In genomic region chr22:49930128-49930527, GRCh38 we compare ENCODE assay signal across 10 cellular contexts. TPM values are rescaled to one million over a fixed set of nuclear protein-coding genes. Genes with fewer than 3 reads are reported as not detected.
DNase-seq lines count a peak whose midpoint lies in the region; ATAC-seq and TF ChIP-seq lines count a peak whose summit lies in the region.
"Had no signal": no experiment of that assay in that cellular context is flagged by ENCODE, and none has a peak within 500 bp of the region (broad histone marks: within the 10 kb centered on the region; RNA-seq: fewer than 3 reads in every experiment).

No MANE protein-coding gene starts in this region.

- no peaks in the 10 kb centered on the region for H3K27me3 ChIP-seq in CD4-positive, alpha-beta T cell (ENCODE audit: control insufficient read depth, insufficient read depth, low read length)

- no peak for ATAC-seq in CD4-positive, alpha-beta T cell (ENCODE audit: poor library complexity)
- ATAC-seq in GM21390 (IDR thresholded peaks at IDR 0.05; ENCODE audit: unreplicated experiment): no peak
- ATAC-seq in HG02798 (IDR thresholded peaks at IDR 0.05; ENCODE audit: poor library complexity, unreplicated experiment): no peak

- peak overlapping the region; percentile 24 for H3K27ac Mint-ChIP-seq in CD4-positive, alpha-beta T cell
- peak overlapping the region; percentile 90 to 98 (median 94) for H3K27ac Mint-ChIP-seq in IgD-negative memory B cell

- no peaks in the 10 kb centered on the region for H3K9me3 ChIP-seq in CD4-positive, alpha-beta T cell (ENCODE audit: control insufficient read depth, low read length)

- DNase-seq in CD4-positive, alpha-beta T cell: peak in 1 of 10 experiments; percentile 50
- DNase-seq in dermis blood vessel endothelial cell (peak; percentile 27), posterior vena cava (ENCODE audit: low spot score) (peak; percentile 82), NCI-H2196 (lab: John Stamatoyannopoulos, UW; ENCODE audit: unreplicated experiment) (no peak)

- H3K9me3 Mint-ChIP-seq in CD4-positive, alpha-beta T cell: no peaks in the 10 kb centered on the region
- H3K9me3 Mint-ChIP-seq in IgD-negative memory B cell: no peaks in the 10 kb centered on the region
- H3K9me3 Mint-ChIP-seq: immature natural killer cell; T-helper 1 cell treated with Interleukin-12 subunit alpha and Interleukin-12 subunit beta and Interleukin-4 antibody, amounts not matched to agents 30 μg/mL and 1 μg/mL, for 36 hours had no signal

- intact Hi-C loops in CD4-positive, alpha-beta T cell (cut with DNase I, micrococcal nuclease): loop anchor here in 1 of 2 experiments (10.0 kb wide), 1 partner anchor 265 kb away; no protein-coding TSS in a partner anchor
- intact Hi-C loops in posterior vena cava (cut with DNase I): loop anchor here (5.0 to 10.0 kb wide), 3 partner anchors 37 to 295 kb away; partner anchors contain the start of gene IL17REL (in 1 of the 2)

- POLR2A ChIA-PET in CD4-positive, alpha-beta T cell (lab: Charles Lee): interaction anchor here (1.1 to 2.7 kb wide), 4 partner anchors 30 to 100 kb away, joined by 5 to 17 read pairs (median 11); partner anchors contain the start of gene PIM3

- no peak overlapping the region for H3K27ac ChIP-seq in CD4-positive, alpha-beta T cell (ENCODE audit: low read depth, low read length)
- H3K27ac ChIP-seq: epithelial cell of prostate had no signal

- H3K4me1 Mint-ChIP-seq in CD4-positive, alpha-beta T cell (ENCODE audit: low read depth): peaks cover 49% of the 10 kb centered on the region
- peaks cover 17 to 45% (median 40%) of the 10 kb centered on the region in 3 donors for H3K4me1 Mint-ChIP-seq in IgD-negative memory B cell

- H3K4me3 Mint-ChIP-seq in CD4-positive, alpha-beta T cell: peak overlapping the region; percentile 48
- H3K4me3 Mint-ChIP-seq in IgD-negative memory B cell: peak overlapping the region in 3 of 4 donors; percentile 54 to 87 (median 80)

- H3K36me3 Mint-ChIP-seq in CD4-positive, alpha-beta T cell (ENCODE audit: low read depth): peaks cover 6% of the 10 kb centered on the region
- H3K36me3 Mint-ChIP-seq in IgD-negative memory B cell: no peaks in the 10 kb centered on the region

- CTCF ChIA-PET in CD4-positive, alpha-beta T cell (lab: Charles Lee): interaction anchor here (1.2 to 2.7 kb wide), 7 partner anchors 26 to 100 kb away, joined by 3 to 36 read pairs (median 8); no protein-coding TSS in a partner anchor

- H3K27me3 Mint-ChIP-seq in CD4-positive, alpha-beta T cell: no peaks in the 10 kb centered on the region
- no peaks in the 10 kb centered on the region for H3K27me3 Mint-ChIP-seq in IgD-negative memory B cell

- no peak for TF ChIP-seq CTCF in CD4-positive, alpha-beta T cell (IDR thresholded peaks at IDR 0.05)

RNA-seq across cellular contexts. Expression of gene CRELD2, which starts 11.7 kb away (rescaled TPM):
- total RNA-seq in CD4-positive, alpha-beta T cell: 10 to 100 TPM; 21.2 to 23.3 TPM
- 29.7 TPM for polyA plus RNA-seq in IgD-negative memory B cell
- total RNA-seq in dermis blood vessel endothelial cell: 77.4 and 123 TPM in 2 replicates
- 10 to 100 TPM; 27.5 to 45.4 TPM for total RNA-seq in posterior vena cava

RNA-seq across cellular contexts. Expression of gene ALG12, which starts 11.9 kb away (rescaled TPM):
- total RNA-seq in CD4-positive, alpha-beta T cell: 10 to 100 TPM; 13.5 to 14.6 TPM
- polyA plus RNA-seq in IgD-negative memory B cell: 13.4 TPM
- 14.6 and 24.7 TPM in 2 replicates for total RNA-seq in dermis blood vessel endothelial cell
- 10 to 100 TPM in 1 of 2 donors, 1 to 10 TPM in 1; 8.9 to 11.7 TPM for total RNA-seq in posterior vena cava

RNA-seq across cellular contexts. Expression of gene PIM3, which starts 30.4 kb away (rescaled TPM):
- 100 to 1,000 TPM; 224 to 230 TPM for total RNA-seq in CD4-positive, alpha-beta T cell
- polyA plus RNA-seq in IgD-negative memory B cell: 47.1 TPM
- 463 and 464 TPM in 2 replicates for total RNA-seq in dermis blood vessel endothelial cell
- total RNA-seq in posterior vena cava: 10 to 100 TPM; 29.9 to 37.2 TPM

Comparison
In these comparisons a context has a peak if more than half of its experiments do, and no peak if none do; other contexts are left out.
1. RNA of gene PIM3, which starts 30.4 kb away (total RNA-seq): 463 to 464 TPM in dermis blood vessel endothelial cell and 224 to 230 TPM in CD4-positive, alpha-beta T cell; 29.9 to 37.2 TPM in posterior vena cava; every median in the first group is over 4 times any median in the second.